Comparison of ENCODE assay signal across 25 cellular contexts in genomic region chr14:55767291-55767690, GRCh38.
"Had no signal": no experiment of that assay in that cellular context is flagged by ENCODE, and none has a peak within 500 bp of the region (broad histone marks: within the 10 kb centered on the region; RNA-seq: fewer than 3 reads in every experiment).

No MANE protein-coding gene starts in this region.

- H3K4me3 ChIP-seq: colonic mucosa, dorsolateral prefrontal cortex, esophagus squamous epithelium, gastrocnemius medialis, heart right ventricle, left ventricle myocardium inferior, lower lobe of right lung, mucosa of descending colon had no signal

- H3K9me3 ChIP-seq: colonic mucosa, esophagus squamous epithelium, gastrocnemius medialis, left ventricle myocardium inferior, lower lobe of right lung, mucosa of descending colon had no signal

- H3K4me1 ChIP-seq: colonic mucosa, esophagus squamous epithelium, gastrocnemius medialis, lower lobe of right lung had no signal

- ATAC-seq: esophagus mucosa; gastrocnemius medialis; heart right ventricle; left cardiac atrium; lower lobe of right lung; mucosa of descending colon; naive thymus-derived CD8-positive, alpha-beta T cell had no signal

- DNase-seq: colonic mucosa; cortex of kidney; dorsolateral prefrontal cortex; effector CD4-positive, alpha-beta T cell; effector memory CD4-positive, alpha-beta T cell; erythroblast; esophagus squamous epithelium; foreskin fibroblast; foreskin melanocyte; gastrocnemius medialis; glutamatergic neuron; head of caudate nucleus; heart right ventricle; hippocampal formation; left cardiac atrium; left ventricle myocardium inferior; lower lobe of right lung; mammary epithelial cell; mucosa of descending colon; naive B cell; naive thymus-derived CD8-positive, alpha-beta T cell had no signal

- H3K27ac ChIP-seq: colonic mucosa, dorsolateral prefrontal cortex, epithelial cell of prostate, esophagus squamous epithelium, gastrocnemius medialis, heart right ventricle, left ventricle myocardium inferior, lower lobe of right lung had no signal

- H3K36me3 ChIP-seq: colonic mucosa, esophagus squamous epithelium, gastrocnemius medialis, heart right ventricle, left ventricle myocardium inferior, lower lobe of right lung had no signal

- H3K27me3 ChIP-seq: colonic mucosa, dorsolateral prefrontal cortex, gastrocnemius medialis, heart right ventricle had no signal

- FAIRE-seq: islet of Langerhans, keratinocyte had no signal
